Comparison of ENCODE assay signal across 9 cellular contexts in the genomic region with DNA sequence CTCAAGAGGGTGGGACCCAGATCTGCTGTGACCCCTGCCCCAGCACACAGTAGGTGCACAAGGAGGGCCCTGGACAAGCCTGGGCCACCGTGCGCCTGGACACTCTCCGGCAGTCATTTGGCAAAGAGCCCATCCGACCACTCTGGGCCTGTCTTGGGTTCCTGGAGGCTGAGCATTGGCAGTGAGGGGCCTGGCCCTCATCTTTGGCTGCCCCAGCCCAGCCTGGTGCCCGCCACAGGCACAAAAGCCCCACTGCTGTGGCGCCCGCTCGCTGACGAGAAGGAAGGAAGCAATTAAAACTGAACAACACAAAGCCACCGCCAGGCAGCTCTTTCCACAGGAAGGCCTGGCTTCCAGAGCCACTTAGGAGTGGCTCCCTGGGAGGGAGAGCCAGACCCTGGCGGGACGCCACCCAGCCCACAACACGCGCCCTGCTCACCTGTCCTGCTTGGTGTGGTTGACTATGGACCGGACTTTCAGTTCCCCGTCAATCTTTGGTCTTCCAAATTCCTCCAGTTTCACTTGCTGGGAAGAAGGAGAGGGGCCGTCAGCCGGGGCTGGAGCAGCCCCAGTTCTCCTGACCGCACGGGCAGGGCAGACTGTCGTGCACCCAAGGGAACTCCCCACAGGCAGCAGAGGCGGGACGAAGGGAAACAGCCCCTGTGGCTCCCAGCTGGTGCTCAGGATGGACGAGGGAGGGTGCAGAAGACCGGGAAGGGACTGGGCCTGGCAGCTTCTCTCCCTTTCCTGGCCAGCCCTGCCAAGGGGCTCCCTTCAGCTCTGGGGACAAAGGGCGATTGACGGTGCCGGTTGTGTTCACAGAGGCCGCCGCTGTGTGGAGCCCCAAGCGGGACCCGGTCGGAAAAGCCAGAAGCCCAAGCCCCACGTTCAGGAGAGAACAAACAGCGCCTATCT. TPM values are rescaled to one million over a fixed set of nuclear protein-coding genes. Genes with fewer than 3 reads are reported as not detected.
DNase-seq lines count a peak whose midpoint lies in the region; ATAC-seq and TF ChIP-seq lines count a peak whose summit lies in the region.
"Had no signal": no experiment of that assay in that cellular context is flagged by ENCODE, and none has a peak within 500 bp of the region (broad histone marks: within the 10 kb centered on the region; RNA-seq: fewer than 3 reads in every experiment).

No MANE protein-coding gene starts in this region.

- peaks cover 14% of the 10 kb centered on the region; the same call in 1 of the 2 replicates for H3K36me3 Mint-ChIP-seq in WTC11

- no peaks in the 10 kb centered on the region for H3K4me1 ChIP-seq in right cardiac atrium (ENCODE audit: control insufficient read depth, insufficient read depth, low read length)
- H3K4me1 ChIP-seq in SJCRH30 = peaks cover 2% of the 10 kb centered on the region; the same call in 1 of the 2 replicates

- intact Hi-C loops in right cardiac atrium (cut with DNase I) = no loop called here

- H3K27me3 Mint-ChIP-seq in WTC11 (ENCODE audit: low read depth) = no peaks in the 10 kb centered on the region

- ATAC-seq in WTC11 = no peak
- ATAC-seq in right cardiac atrium = peak; percentile 6 to 65
- ATAC-seq in HG02938 (IDR thresholded peaks at IDR 0.05; ENCODE audit: unreplicated experiment) = no peak
- no peak for ATAC-seq in HG03095 (IDR thresholded peaks at IDR 0.05; ENCODE audit: unreplicated experiment)

- H3K27ac ChIP-seq in right cardiac atrium (ENCODE audit: low read length) = peak overlapping the region; percentile 10
- peak overlapping the region in 15 of 21 experiments; percentile 14 to 73 (median 39) for H3K27ac ChIP-seq in skin epidermis
- no peak overlapping the region for H3K27ac ChIP-seq in SJCRH30

- TF ChIP-seq CTCF in WTC11 (IDR thresholded peaks at IDR 0.05) (no peak), GM20000 (IDR thresholded peaks at IDR 0.05; ENCODE audit: extremely low read depth, missing control alignments) (no peak)

- peak overlapping the region; percentile 82 for H3K27ac Mint-ChIP-seq in WTC11

- DNase-seq in HuH-7.5 (ENCODE audit: low spot score) (peak; percentile 66), WTC11 (ENCODE audit: low spot score) (no peak), right cardiac atrium (peak; percentile 49 to 70 (median 69)), SJCRH30 (no peak), GM20000 (ENCODE audit: low spot score) (no peak)
- DNase-seq: activated naive CD4-positive, alpha-beta T cell treated with Interleukin-2 at 50 U/mL for 16 hours had no signal

- H3K4me3 Mint-ChIP-seq in WTC11 = no peak overlapping the region

- no peak overlapping the region for H3K4me3 ChIP-seq in right cardiac atrium (ENCODE audit: low read length)
- H3K4me3 ChIP-seq in skin epidermis = no peak overlapping the region
- H3K4me3 ChIP-seq in SJCRH30 = no peak overlapping the region

- CTCF ChIA-PET in WTC11 (lab: Charles Lee) = interaction anchor here (2.5 kb wide), 1 partner anchor 205 kb away, joined by 18 read pairs; no protein-coding TSS in a partner anchor

- no peaks in the 10 kb centered on the region for H3K4me1 Mint-ChIP-seq in WTC11

- WGBS in right cardiac atrium = 55% methylated on average over 35 of the region's 35 CpGs

- no peaks in the 10 kb centered on the region for H3K9me3 Mint-ChIP-seq in WTC11

- H3K36me3 ChIP-seq in SJCRH30 = peaks cover 18% of the 10 kb centered on the region

- POLR2A ChIA-PET in WTC11 (lab: Charles Lee) = no interaction called here

- H3K9me3 ChIP-seq in right cardiac atrium (ENCODE audit: control insufficient read depth, low read length) (no peaks in the 10 kb centered on the region), SJCRH30 (replicated peaks) (no peaks in the 10 kb centered on the region)

- H3K27me3 ChIP-seq in right cardiac atrium (ENCODE audit: control insufficient read depth, insufficient read depth) (no peaks in the 10 kb centered on the region), SJCRH30 (no peaks in the 10 kb centered on the region)

TF ChIP-seq in WTC11, 78 proteins besides CTCF, POLR2A, EP300 and RAD21:
- TF ChIP-seq ZNF317 (CRISPR knock-in tag; IDR thresholded peaks at IDR 0.05; ENCODE audit: borderline replicate concordance, low read depth) = no peak
- TF ChIP-seq, protein P1, sequence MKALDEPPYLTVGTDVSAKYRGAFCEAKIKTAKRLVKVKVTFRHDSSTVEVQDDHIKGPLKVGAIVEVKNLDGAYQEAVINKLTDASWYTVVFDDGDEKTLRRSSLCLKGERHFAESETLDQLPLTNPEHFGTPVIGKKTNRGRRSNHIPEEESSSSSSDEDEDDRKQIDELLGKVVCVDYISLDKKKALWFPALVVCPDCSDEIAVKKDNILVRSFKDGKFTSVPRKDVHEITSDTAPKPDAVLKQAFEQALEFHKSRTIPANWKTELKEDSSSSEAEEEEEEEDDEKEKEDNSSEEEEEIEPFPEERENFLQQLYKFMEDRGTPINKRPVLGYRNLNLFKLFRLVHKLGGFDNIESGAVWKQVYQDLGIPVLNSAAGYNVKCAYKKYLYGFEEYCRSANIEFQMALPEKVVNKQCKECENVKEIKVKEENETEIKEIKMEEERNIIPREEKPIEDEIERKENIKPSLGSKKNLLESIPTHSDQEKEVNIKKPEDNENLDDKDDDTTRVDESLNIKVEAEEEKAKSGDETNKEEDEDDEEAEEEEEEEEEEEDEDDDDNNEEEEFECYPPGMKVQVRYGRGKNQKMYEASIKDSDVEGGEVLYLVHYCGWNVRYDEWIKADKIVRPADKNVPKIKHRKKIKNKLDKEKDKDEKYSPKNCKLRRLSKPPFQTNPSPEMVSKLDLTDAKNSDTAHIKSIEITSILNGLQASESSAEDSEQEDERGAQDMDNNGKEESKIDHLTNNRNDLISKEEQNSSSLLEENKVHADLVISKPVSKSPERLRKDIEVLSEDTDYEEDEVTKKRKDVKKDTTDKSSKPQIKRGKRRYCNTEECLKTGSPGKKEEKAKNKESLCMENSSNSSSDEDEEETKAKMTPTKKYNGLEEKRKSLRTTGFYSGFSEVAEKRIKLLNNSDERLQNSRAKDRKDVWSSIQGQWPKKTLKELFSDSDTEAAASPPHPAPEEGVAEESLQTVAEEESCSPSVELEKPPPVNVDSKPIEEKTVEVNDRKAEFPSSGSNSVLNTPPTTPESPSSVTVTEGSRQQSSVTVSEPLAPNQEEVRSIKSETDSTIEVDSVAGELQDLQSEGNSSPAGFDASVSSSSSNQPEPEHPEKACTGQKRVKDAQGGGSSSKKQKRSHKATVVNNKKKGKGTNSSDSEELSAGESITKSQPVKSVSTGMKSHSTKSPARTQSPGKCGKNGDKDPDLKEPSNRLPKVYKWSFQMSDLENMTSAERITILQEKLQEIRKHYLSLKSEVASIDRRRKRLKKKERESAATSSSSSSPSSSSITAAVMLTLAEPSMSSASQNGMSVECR (CRISPR knock-in tag; IDR thresholded peaks at IDR 0.05; ENCODE audit: borderline replicate concordance) = no peak
- TF ChIP-seq, protein P2, sequence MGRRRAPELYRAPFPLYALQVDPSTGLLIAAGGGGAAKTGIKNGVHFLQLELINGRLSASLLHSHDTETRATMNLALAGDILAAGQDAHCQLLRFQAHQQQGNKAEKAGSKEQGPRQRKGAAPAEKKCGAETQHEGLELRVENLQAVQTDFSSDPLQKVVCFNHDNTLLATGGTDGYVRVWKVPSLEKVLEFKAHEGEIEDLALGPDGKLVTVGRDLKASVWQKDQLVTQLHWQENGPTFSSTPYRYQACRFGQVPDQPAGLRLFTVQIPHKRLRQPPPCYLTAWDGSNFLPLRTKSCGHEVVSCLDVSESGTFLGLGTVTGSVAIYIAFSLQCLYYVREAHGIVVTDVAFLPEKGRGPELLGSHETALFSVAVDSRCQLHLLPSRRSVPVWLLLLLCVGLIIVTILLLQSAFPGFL (CRISPR knock-in tag; IDR thresholded peaks at IDR 0.05; ENCODE audit: borderline replicate concordance) = no peak
- TF ChIP-seq TEAD1 (CRISPR knock-in tag; IDR thresholded peaks at IDR 0.05) = no peak
- TF ChIP-seq NFYB (CRISPR knock-in tag; conservative IDR thresholded peaks at IDR 0.05; ENCODE audit: low read depth) = no peak

RNA-seq across cellular contexts. Expression of a gene that starts 50.9 kb away (rescaled TPM):
- total RNA-seq in WTC11 (2021) (8.5 to 15.2 TPM (median 13.7 TPM) in 3 replicates), right cardiac atrium (1 to 10 TPM; 2.5 to 3.2 (median 2.8) TPM)
- 1.7 TPM for polyA plus RNA-seq in right cardiac atrium
- 15.7 and 18.5 TPM in 2 replicates for total RNA-seq in SJCRH30 (2014; rRNA removed; shearing (Covaris generic))

Comparison
In these comparisons a context has a peak if more than half of its experiments do, and no peak if none do; other contexts are left out.
1. DNase-seq: peak in HuH-7.5 (single experiment) and right cardiac atrium (3 of 3); none in WTC11 (single experiment), SJCRH30 (0 of 2) and GM20000 (single experiment).
2. ATAC-seq: peak in right cardiac atrium (2 of 2); none in WTC11 (single experiment), HG02938 (single experiment) and HG03095 (single experiment).